Comparison of ENCODE assay signal across 22 cellular contexts in genomic region chr11:40387240-40387980, GRCh38.
"Had no signal": no experiment of that assay in that cellular context is flagged by ENCODE, and none has a peak within 500 bp of the region (broad histone marks: within the 10 kb centered on the region; RNA-seq: fewer than 3 reads in every experiment).

No MANE protein-coding gene starts in this region.

- H3K9ac ChIP-seq: neural progenitor cell, parathyroid adenoma had no signal

- H3K4me3 Mint-ChIP-seq: memory B cell; natural killer cell; neural progenitor cell; stimulated activated memory B cell treated with anti-CD40 and anti-IgM and Interleukin-4, amounts not matched to agents 10 μg/mL and 1 μg/mL and 100 μg/mL, for 72 hours; stimulated activated naive CD8-positive, alpha-beta T cell treated with anti-CD3 and anti-CD28 coated beads, Interleukin-15, Interleukin-2, amounts not matched to agents 100 ng/mL and 50 ng/mL, for 24 hours had no signal

- H3K36me3 Mint-ChIP-seq: memory B cell; neural progenitor cell; stimulated activated memory B cell treated with anti-CD40 and anti-IgM and Interleukin-4, amounts not matched to agents 10 μg/mL and 1 μg/mL and 100 μg/mL, for 72 hours had no signal

- H3K27me3 Mint-ChIP-seq: memory B cell; progenitor cell of endocrine pancreas; stimulated activated memory B cell treated with anti-CD40 and anti-IgM and Interleukin-4, amounts not matched to agents 10 μg/mL and 1 μg/mL and 100 μg/mL, for 72 hours; stimulated activated naive CD8-positive, alpha-beta T cell treated with anti-CD3 and anti-CD28 coated beads, Interleukin-15, Interleukin-2, amounts not matched to agents 100 ng/mL and 50 ng/mL, for 24 hours had no signal

- FAIRE-seq: frontal cortex, keratinocyte had no signal

- H3K36me3 ChIP-seq: left ventricle myocardium inferior, neural progenitor cell, right atrium auricular region, sigmoid colon, spleen, transverse colon, upper lobe of right lung, uterus had no signal

- H3K4me1 ChIP-seq: left ventricle myocardium inferior, parathyroid adenoma, right atrium auricular region, sigmoid colon, spleen, transverse colon, upper lobe of right lung, uterus had no signal

- DNase-seq: cerebellar nuclear complex; cortex of kidney; effector CD4-positive, alpha-beta T cell; left cardiac atrium; left ventricle myocardium inferior; natural killer cell; sigmoid colon; spleen; stimulated activated CD4-positive, alpha-beta T cell treated with anti-CD3 and anti-CD28 coated beads, Interleukin-4, amount 100 ng/mL, for 4 hours; transverse colon; upper lobe of right lung; uterus had no signal

- H3K4me3 ChIP-seq: left ventricle myocardium inferior, lung, neural progenitor cell, right atrium auricular region, sigmoid colon, spleen, transverse colon, upper lobe of right lung, uterus had no signal

- ATAC-seq: left cardiac atrium; natural killer cell; stimulated activated memory B cell treated with anti-CD40 and anti-IgM and Interleukin-4, amounts not matched to agents 10 μg/mL and 1 μg/mL and 100 μg/mL, for 72 hours; upper lobe of right lung had no signal

- H3K27me3 ChIP-seq: neural progenitor cell, right atrium auricular region, sigmoid colon, spleen, transverse colon, upper lobe of right lung, uterus had no signal

- H3K9me3 ChIP-seq: left ventricle myocardium inferior, right atrium auricular region, sigmoid colon, transverse colon, upper lobe of right lung, uterus had no signal

- H3K27ac ChIP-seq: left ventricle myocardium inferior, neural progenitor cell, parathyroid adenoma, right atrium auricular region, sigmoid colon, spleen, transverse colon, upper lobe of right lung, uterus had no signal

- H3K27ac Mint-ChIP-seq: memory B cell; natural killer cell; neural progenitor cell; progenitor cell of endocrine pancreas; stimulated activated memory B cell treated with anti-CD40 and anti-IgM and Interleukin-4, amounts not matched to agents 10 μg/mL and 1 μg/mL and 100 μg/mL, for 72 hours; stimulated activated naive CD8-positive, alpha-beta T cell treated with anti-CD3 and anti-CD28 coated beads, Interleukin-15, Interleukin-2, amounts not matched to agents 100 ng/mL and 50 ng/mL, for 24 hours had no signal

- H3K4me2 ChIP-seq: neural progenitor cell had no signal

- H3K4me1 Mint-ChIP-seq: memory B cell; natural killer cell; stimulated activated memory B cell treated with anti-CD40 and anti-IgM and Interleukin-4, amounts not matched to agents 10 μg/mL and 1 μg/mL and 100 μg/mL, for 72 hours had no signal
